Comparison of ENCODE assay signal across 16 cellular contexts in the genomic region with DNA sequence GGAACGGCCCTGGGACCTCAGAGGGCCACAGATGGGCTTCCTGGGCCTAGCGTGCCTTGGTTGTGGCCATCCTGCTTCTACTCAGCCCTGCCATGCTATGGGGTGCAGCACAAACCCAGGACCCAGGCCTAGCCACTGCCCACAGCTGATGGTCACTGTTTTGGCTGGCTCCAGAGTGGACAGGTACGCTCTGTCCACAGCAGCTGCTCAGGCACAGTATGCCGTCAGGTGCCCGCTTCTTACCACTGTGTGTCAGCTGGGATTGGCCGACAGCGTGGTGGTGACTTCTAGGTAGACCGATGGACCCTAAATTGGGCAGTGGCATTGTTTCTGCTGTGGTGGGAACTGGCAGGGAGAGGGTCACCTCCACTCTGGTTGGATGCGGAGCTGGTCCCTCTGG. TPM values are rescaled to one million over a fixed set of nuclear protein-coding genes. Genes with fewer than 3 reads are reported as not detected.
DNase-seq lines count a peak whose midpoint lies in the region; ATAC-seq and TF ChIP-seq lines count a peak whose summit lies in the region.
"Had no signal": no experiment of that assay in that cellular context is flagged by ENCODE, and none has a peak within 500 bp of the region (broad histone marks: within the 10 kb centered on the region; RNA-seq: fewer than 3 reads in every experiment).

No MANE protein-coding gene starts in this region.

- TF ChIP-seq CTCF in lower lobe of right lung (IDR thresholded peaks at IDR 0.05) = no peak
- no peak for TF ChIP-seq CTCF in stomach (IDR thresholded peaks at IDR 0.05)
- TF ChIP-seq CTCF in MM.1S (IDR thresholded peaks at IDR 0.05; ENCODE audit: low read length) = no peak

- no peak for ATAC-seq in activated naive CD8-positive, alpha-beta T cell treated with anti-CD3 and anti-CD28 coated beads, Interleukin-2, amount 10 ng/mL, durations not matched to agents 7 days and 5 days (ENCODE audit: low read depth)
- ATAC-seq in lower lobe of right lung (no peak), HG02571 (IDR thresholded peaks at IDR 0.05; ENCODE audit: unreplicated experiment) (no peak)

- peaks cover 1% of the 10 kb centered on the region; the same call in 1 of the 2 replicates for H3F3A ChIP-seq in MM.1S (ENCODE audit: insufficient read depth, low read length)

- peaks cover 7% of the 10 kb centered on the region; the same call in 1 of the 2 replicates for H4K20me1 ChIP-seq in MM.1S (ENCODE audit: insufficient read depth, low read length)

- H3K27me3 Mint-ChIP-seq in activated CD4-positive, alpha-beta T cell treated with anti-CD3 and anti-CD28 coated beads, Interleukin-2, amount 10 ng/mL, durations not matched to agents 7 days and 5 days = no peaks in the 10 kb centered on the region
- H3K27me3 Mint-ChIP-seq in activated naive CD8-positive, alpha-beta T cell treated with anti-CD3 and anti-CD28 coated beads, Interleukin-2, amount 10 ng/mL, durations not matched to agents 7 days and 5 days = no peaks in the 10 kb centered on the region
- H3K27me3 Mint-ChIP-seq: naive B cell had no signal

- TF ChIP-seq EP300 in stomach (IDR thresholded peaks at IDR 0.05) = no peak

- no peak overlapping the region for H2AFZ ChIP-seq in MM.1S (ENCODE audit: low read length)

- POLR2A ChIA-PET in activated CD4-positive, alpha-beta T cell treated with anti-CD3 and anti-CD28 coated beads, Interleukin-2, amount 10 ng/mL, durations not matched to agents 7 days and 5 days (lab: Charles Lee) = interaction anchor here (0.6 kb wide), 1 partner anchor 73 kb away, joined by 3 read pairs; no protein-coding TSS in a partner anchor
- POLR2A ChIA-PET in activated naive CD8-positive, alpha-beta T cell treated with anti-CD3 and anti-CD28 coated beads, Interleukin-2, amount 10 ng/mL, durations not matched to agents 7 days and 5 days (lab: Charles Lee) = no interaction called here

- CTCF ChIA-PET in activated CD4-positive, alpha-beta T cell treated with anti-CD3 and anti-CD28 coated beads, Interleukin-2, amount 10 ng/mL, durations not matched to agents 7 days and 5 days (lab: Charles Lee) = no interaction called here

- peaks cover 81% of the 10 kb centered on the region for H3K4me1 Mint-ChIP-seq in activated CD4-positive, alpha-beta T cell treated with anti-CD3 and anti-CD28 coated beads, Interleukin-2, amount 10 ng/mL, durations not matched to agents 7 days and 5 days
- H3K4me1 Mint-ChIP-seq in activated naive CD8-positive, alpha-beta T cell treated with anti-CD3 and anti-CD28 coated beads, Interleukin-2, amount 10 ng/mL, durations not matched to agents 7 days and 5 days = peaks cover 60% of the 10 kb centered on the region

- peaks cover 5% of the 10 kb centered on the region for H3K9me3 Mint-ChIP-seq in activated CD4-positive, alpha-beta T cell treated with anti-CD3 and anti-CD28 coated beads, Interleukin-2, amount 10 ng/mL, durations not matched to agents 7 days and 5 days
- no peaks in the 10 kb centered on the region for H3K9me3 Mint-ChIP-seq in activated naive CD8-positive, alpha-beta T cell treated with anti-CD3 and anti-CD28 coated beads, Interleukin-2, amount 10 ng/mL, durations not matched to agents 7 days and 5 days

- 92 to 98% (median 97%) methylated on average over 6 to 9 of the region's 9 CpGs for WGBS in stomach, 5 donors

- intact Hi-C loops in lower lobe of right lung (cut with DNase I) (no loop called here), stomach (cut with DNase I; ENCODE audit: low total_unique reads) (no loop called here)

- H3K36me3 ChIP-seq in lower lobe of right lung (peaks cover 63% of the 10 kb centered on the region), stomach (peaks cover 27 to 76% (median 70%) of the 10 kb centered on the region in 4 donors), MM.1S (replicated peaks; ENCODE audit: insufficient read depth, low read length) (no peaks in the 10 kb centered on the region; the same call in 1 of the 2 replicates)

- H3K4me3 Mint-ChIP-seq in activated CD4-positive, alpha-beta T cell treated with anti-CD3 and anti-CD28 coated beads, Interleukin-2, amount 10 ng/mL, durations not matched to agents 7 days and 5 days = peak overlapping the region; percentile 5
- no peak overlapping the region for H3K4me3 Mint-ChIP-seq in activated naive CD8-positive, alpha-beta T cell treated with anti-CD3 and anti-CD28 coated beads, Interleukin-2, amount 10 ng/mL, durations not matched to agents 7 days and 5 days
- H3K4me3 Mint-ChIP-seq: naive B cell had no signal

- H3K79me2 ChIP-seq in MM.1S (ENCODE audit: low read length) = peaks cover 83% of the 10 kb centered on the region

- H3K36me3 Mint-ChIP-seq in activated CD4-positive, alpha-beta T cell treated with anti-CD3 and anti-CD28 coated beads, Interleukin-2, amount 10 ng/mL, durations not matched to agents 7 days and 5 days (ENCODE audit: low read depth) = peaks cover 74% of the 10 kb centered on the region
- peaks cover 37% of the 10 kb centered on the region for H3K36me3 Mint-ChIP-seq in activated naive CD8-positive, alpha-beta T cell treated with anti-CD3 and anti-CD28 coated beads, Interleukin-2, amount 10 ng/mL, durations not matched to agents 7 days and 5 days

- DNase-seq in activated CD4-positive, alpha-beta T cell treated with anti-CD3 and anti-CD28 coated beads, Interleukin-2, amount 10 ng/mL, durations not matched to agents 7 days and 5 days = no peak
- DNase-seq in activated CD4-positive, alpha-beta T cell treated with anti-CD3 and anti-CD28 coated beads, Interleukin-2, amount 50 U/mL, for 4 hours = no peak
- DNase-seq in activated naive CD8-positive, alpha-beta T cell treated with anti-CD3 and anti-CD28 coated beads, Interleukin-2, amount 10 ng/mL, durations not matched to agents 7 days and 5 days = no peak
- DNase-seq in lower lobe of right lung (no peak), stomach (no peak), HT-29 (ENCODE audit: low spot score) (no peak), MM.1S (no peak)
- DNase-seq: 8988T, DMS79, naive B cell, NCI-H1694, testis had no signal

- no peak for TF ChIP-seq POLR2A in stomach (IDR thresholded peaks at IDR 0.05)

- peaks cover 79% of the 10 kb centered on the region for H3K4me1 ChIP-seq in lower lobe of right lung
- peaks cover 17 to 79% (median 36%) of the 10 kb centered on the region in 4 donors for H3K4me1 ChIP-seq in stomach
- H3K4me1 ChIP-seq in MM.1S (ENCODE audit: low read length) = peaks cover 2% of the 10 kb centered on the region; the same call in 1 of the 2 replicates

- no peaks in the 10 kb centered on the region for H3K27me3 ChIP-seq in lower lobe of right lung (ENCODE audit: low read depth)
- no peaks in the 10 kb centered on the region for H3K27me3 ChIP-seq in stomach
- H3K27me3 ChIP-seq in MM.1S (replicated peaks; ENCODE audit: insufficient read depth, low read length) = no peaks in the 10 kb centered on the region
- H3K27me3 ChIP-seq: SJSA1, testis had no signal

- H3K27ac ChIP-seq in lower lobe of right lung = peak overlapping the region; percentile 69
- H3K27ac ChIP-seq in stomach = peak overlapping the region in 3 of 5 donors; percentile 8 to 53 (median 43)
- no peak overlapping the region for H3K27ac ChIP-seq in MM.1S (ENCODE audit: low read length)
- H3K27ac ChIP-seq: C4-2B, SJSA1 had no signal

- H3K4me2 ChIP-seq in MM.1S (ENCODE audit: low read depth, low read length) = no peak overlapping the region

- H3K9me3 ChIP-seq in lower lobe of right lung = no peaks in the 10 kb centered on the region
- no peaks in the 10 kb centered on the region for H3K9me3 ChIP-seq in stomach
- H3K9me3 ChIP-seq in MM.1S (replicated peaks; ENCODE audit: insufficient read depth, low read length) = no peaks in the 10 kb centered on the region
- H3K9me3 ChIP-seq: testis had no signal

- H3K9me2 ChIP-seq in MM.1S (replicated peaks; ENCODE audit: insufficient read depth, low read length) = no peaks in the 10 kb centered on the region

- H3K4me3 ChIP-seq in lower lobe of right lung (no peak overlapping the region), stomach (no peak overlapping the region), MM.1S (ENCODE audit: low read length) (no peak overlapping the region)
- H3K4me3 ChIP-seq: SJSA1, testis had no signal

- H3K9ac ChIP-seq in MM.1S (ENCODE audit: low read length) = no peak overlapping the region

- no peak overlapping the region for H3K27ac Mint-ChIP-seq in activated CD4-positive, alpha-beta T cell treated with anti-CD3 and anti-CD28 coated beads, Interleukin-2, amount 10 ng/mL, durations not matched to agents 7 days and 5 days
- H3K27ac Mint-ChIP-seq in activated naive CD8-positive, alpha-beta T cell treated with anti-CD3 and anti-CD28 coated beads, Interleukin-2, amount 10 ng/mL, durations not matched to agents 7 days and 5 days = peak overlapping the region; percentile 38
- H3K27ac Mint-ChIP-seq: activated T-helper 2 cell treated with anti-CD3 and anti-CD28 coated beads, Interferon-gamma antibody, Interleukin-2, Interleukin-4, amounts not matched to agents 10 μg/mL and 5 μg/mL and 100 μg/mL, durations not matched to agents 14 hours and 24 hours and 36 hours had no signal

RNA-seq across cellular contexts. Expression of gene KLF13, which starts 47.3 kb away (rescaled TPM):
- total RNA-seq in activated CD4-positive, alpha-beta T cell treated with anti-CD3 and anti-CD28 coated beads, Interleukin-2, amount 10 ng/mL, durations not matched to agents 7 days and 5 days = 100 to 1,000 TPM; 235 to 264 TPM
- 100 to 1,000 TPM; 230 to 252 TPM for total RNA-seq in activated naive CD8-positive, alpha-beta T cell treated with anti-CD3 and anti-CD28 coated beads, Interleukin-2, amount 10 ng/mL, durations not matched to agents 7 days and 5 days
- 178 TPM for total RNA-seq in lower lobe of right lung
- total RNA-seq in stomach = 10 to 100 TPM in 4 of 5 donors, 1 to 10 TPM in 1; 9.3 to 74.0 (median 38.8) TPM
- 10 to 100 TPM; 23.0 to 30.7 (median 24.3) TPM for polyA plus RNA-seq in stomach
- 52.2 and 52.7 TPM in 2 replicates for total RNA-seq in HT-29 (2014; rRNA removed; shearing (Covaris generic))
